Comparison of ENCODE assay signal across 1 cellular context in genomic region chr1:24892188-24893153, GRCh38.
TF ChIP-seq lines count a peak whose summit lies in the region.

No MANE protein-coding gene starts in this region.

TF ChIP-seq in K562, 482 proteins besides CTCF, POLR2A, EP300 and RAD21 (continued from another document):
- TF ChIP-seq TRIM24 (IDR thresholded peaks at IDR 0.05) (0 out of 4 replicates have a peak, but pooled peaks of 1 of the 2 experiments have one; percentile 44), ZNF75A (CRISPR knock-in tag; IDR thresholded peaks at IDR 0.05) (no peak), FOS (IDR thresholded peaks at IDR 0.05; ENCODE audit: extremely low read depth, insufficient read length) (no peak), KLF1 (tag; IDR thresholded peaks at IDR 0.05) (no peak), ARID1B (IDR thresholded peaks at IDR 0.05) (no peak), FUS (optimal IDR thresholded peaks at IDR 0.05; ENCODE audit: low read depth, low read length) (no peak), CREB3 (tag; conservative IDR thresholded peaks at IDR 0.05; ENCODE audit: low read depth) (no peak), DEAF1 (CRISPR knock-in tag; IDR thresholded peaks at IDR 0.05) (no peak), TCFL5 (CRISPR knock-in tag; conservative IDR thresholded peaks at IDR 0.05) (no peak), CEBPB (tag; IDR thresholded peaks at IDR 0.05) (peak; percentile 62), TEAD1 (CRISPR knock-in tag; IDR thresholded peaks at IDR 0.05) (no peak), ZNF586 (CRISPR knock-in tag; conservative IDR thresholded peaks at IDR 0.05) (no peak), XRCC3 (IDR thresholded peaks at IDR 0.05) (no peak), CC2D1A (IDR thresholded peaks at IDR 0.05) (no peak), ZFP36 (IDR thresholded peaks at IDR 0.05; ENCODE audit: low read depth, low read length, partially characterized antibody) (peak; percentile 76), MEIS2 (IDR thresholded peaks at IDR 0.05; ENCODE audit: partially characterized antibody) (no peak), THRAP3 (IDR thresholded peaks at IDR 0.05; ENCODE audit: borderline replicate concordance) (no peak), SLC30A9 (CRISPR knock-in tag; IDR thresholded peaks at IDR 0.05) (no peak), E2F5 (CRISPR knock-in tag; IDR thresholded peaks at IDR 0.05) (no peak), GABPB1 (CRISPR knock-in tag; IDR thresholded peaks at IDR 0.05) (no peak), CEBPG (CRISPR knock-in tag; IDR thresholded peaks at IDR 0.05) (no peak), CEBPG (tag; conservative IDR thresholded peaks at IDR 0.05 in 1 of 2, IDR thresholded peaks at IDR 0.05 in 1 of 2) (peak; percentile 54 to 85), KLF13 (tag; IDR thresholded peaks at IDR 0.05; ENCODE audit: borderline replicate concordance, low read depth) (no peak), TEAD4 (IDR thresholded peaks at IDR 0.05; ENCODE audit: low read length) (no peak), TEAD4 (CRISPR knock-in tag; IDR thresholded peaks at IDR 0.05; ENCODE audit: borderline replicate concordance) (no peak), ZNF311 (CRISPR knock-in tag; IDR thresholded peaks at IDR 0.05) (no peak), MAFG (tag; conservative IDR thresholded peaks at IDR 0.05) (no peak), ASH1L (IDR thresholded peaks at IDR 0.05; ENCODE audit: borderline replicate concordance, low read depth, partially characterized antibody) (no peak), SMARCC2 (IDR thresholded peaks at IDR 0.05; ENCODE audit: low read depth) (no peak), ID3 (CRISPR knock-in tag; IDR thresholded peaks at IDR 0.05) (no peak), ID3 (tag; IDR thresholded peaks at IDR 0.05) (no peak), CEBPZ (IDR thresholded peaks at IDR 0.05; ENCODE audit: borderline replicate concordance, low read depth, low read length) (0 out of 2 replicates have a peak, but pooled peaks have one; percentile 14), ETS2 (tag; IDR thresholded peaks at IDR 0.05; ENCODE audit: borderline replicate concordance, poor library complexity, severe bottlenecking) (no peak), NCOA1 (IDR thresholded peaks at IDR 0.05; ENCODE audit: low read depth) (no peak), RBM34 (IDR thresholded peaks at IDR 0.05; ENCODE audit: borderline replicate concordance, insufficient read depth, low read length) (no peak), ATF3 (IDR thresholded peaks at IDR 0.05) (peak; percentile 74), ATF3 (CRISPR knock-in tag; conservative IDR thresholded peaks at IDR 0.05) (no peak), CCNT2 (IDR thresholded peaks at IDR 0.05; ENCODE audit: borderline replicate concordance, extremely low read depth, insufficient read length, low read depth, low read length) (no peak), ZNF589 (CRISPR knock-in tag; IDR thresholded peaks at IDR 0.05; ENCODE audit: low read depth) (no peak), ZBTB11 (CRISPR knock-in tag; IDR thresholded peaks at IDR 0.05) (no peak), HINFP (tag; conservative IDR thresholded peaks at IDR 0.05; ENCODE audit: low read depth) (no peak), ZNF175 (CRISPR knock-in tag; IDR thresholded peaks at IDR 0.05; ENCODE audit: low read depth) (no peak)
